In genomic region chr20:63082308-63082938, GRCh38 we compare ENCODE assay signal across 1 cellular context.
TF ChIP-seq lines count a peak whose summit lies in the region.

No MANE protein-coding gene starts in this region.

TF ChIP-seq in HepG2, 621 proteins besides CTCF, POLR2A, EP300 and RAD21 (continued from another document and continues in another):
- TF ChIP-seq, protein P1, sequence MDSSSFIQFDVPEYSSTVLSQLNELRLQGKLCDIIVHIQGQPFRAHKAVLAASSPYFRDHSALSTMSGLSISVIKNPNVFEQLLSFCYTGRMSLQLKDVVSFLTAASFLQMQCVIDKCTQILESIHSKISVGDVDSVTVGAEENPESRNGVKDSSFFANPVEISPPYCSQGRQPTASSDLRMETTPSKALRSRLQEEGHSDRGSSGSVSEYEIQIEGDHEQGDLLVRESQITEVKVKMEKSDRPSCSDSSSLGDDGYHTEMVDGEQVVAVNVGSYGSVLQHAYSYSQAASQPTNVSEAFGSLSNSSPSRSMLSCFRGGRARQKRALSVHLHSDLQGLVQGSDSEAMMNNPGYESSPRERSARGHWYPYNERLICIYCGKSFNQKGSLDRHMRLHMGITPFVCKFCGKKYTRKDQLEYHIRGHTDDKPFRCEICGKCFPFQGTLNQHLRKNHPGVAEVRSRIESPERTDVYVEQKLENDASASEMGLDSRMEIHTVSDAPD (CRISPR knock-in tag; IDR thresholded peaks at IDR 0.05): no peak
- TF ChIP-seq, protein P2, sequence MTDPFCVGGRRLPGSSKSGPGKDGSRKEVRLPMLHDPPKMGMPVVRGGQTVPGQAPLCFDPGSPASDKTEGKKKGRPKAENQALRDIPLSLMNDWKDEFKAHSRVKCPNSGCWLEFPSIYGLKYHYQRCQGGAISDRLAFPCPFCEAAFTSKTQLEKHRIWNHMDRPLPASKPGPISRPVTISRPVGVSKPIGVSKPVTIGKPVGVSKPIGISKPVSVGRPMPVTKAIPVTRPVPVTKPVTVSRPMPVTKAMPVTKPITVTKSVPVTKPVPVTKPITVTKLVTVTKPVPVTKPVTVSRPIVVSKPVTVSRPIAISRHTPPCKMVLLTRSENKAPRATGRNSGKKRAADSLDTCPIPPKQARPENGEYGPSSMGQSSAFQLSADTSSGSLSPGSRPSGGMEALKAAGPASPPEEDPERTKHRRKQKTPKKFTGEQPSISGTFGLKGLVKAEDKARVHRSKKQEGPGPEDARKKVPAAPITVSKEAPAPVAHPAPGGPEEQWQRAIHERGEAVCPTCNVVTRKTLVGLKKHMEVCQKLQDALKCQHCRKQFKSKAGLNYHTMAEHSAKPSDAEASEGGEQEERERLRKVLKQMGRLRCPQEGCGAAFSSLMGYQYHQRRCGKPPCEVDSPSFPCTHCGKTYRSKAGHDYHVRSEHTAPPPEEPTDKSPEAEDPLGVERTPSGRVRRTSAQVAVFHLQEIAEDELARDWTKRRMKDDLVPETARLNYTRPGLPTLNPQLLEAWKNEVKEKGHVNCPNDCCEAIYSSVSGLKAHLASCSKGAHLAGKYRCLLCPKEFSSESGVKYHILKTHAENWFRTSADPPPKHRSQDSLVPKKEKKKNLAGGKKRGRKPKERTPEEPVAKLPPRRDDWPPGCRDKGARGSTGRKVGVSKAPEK (CRISPR knock-in tag; IDR thresholded peaks at IDR 0.05; ENCODE audit: borderline replicate concordance): no peak
- peak; percentile 96 for TF ChIP-seq TEAD2 (CRISPR knock-in tag; IDR thresholded peaks at IDR 0.05)
- no peak for TF ChIP-seq SOX6 (IDR thresholded peaks at IDR 0.05)
- 0 out of 2 replicates have a peak, but pooled peaks have one; percentile 16 for TF ChIP-seq SOX6 (CRISPR knock-in tag; IDR thresholded peaks at IDR 0.05)
- TF ChIP-seq CBFB (CRISPR knock-in tag; IDR thresholded peaks at IDR 0.05): peak; percentile 70; the same call in 1 of the 2 replicates
- peak; percentile 51; the same call in 1 of the 2 replicates for TF ChIP-seq ARID4A (CRISPR knock-in tag; IDR thresholded peaks at IDR 0.05; ENCODE audit: borderline replicate concordance)
- TF ChIP-seq ZBTB38 (CRISPR knock-in tag; IDR thresholded peaks at IDR 0.05): 0 out of 2 replicates have a peak, but pooled peaks have one; percentile 63
- TF ChIP-seq NFE2 (CRISPR knock-in tag; IDR thresholded peaks at IDR 0.05): no peak
- peak; percentile 63; the same call in 1 of the 2 replicates for TF ChIP-seq ZNF275 (CRISPR knock-in tag; IDR thresholded peaks at IDR 0.05; ENCODE audit: borderline replicate concordance)
- TF ChIP-seq ZNF558 (CRISPR knock-in tag; IDR thresholded peaks at IDR 0.05; ENCODE audit: borderline replicate concordance): peak; percentile 84; the same call in 1 of the 2 replicates
- TF ChIP-seq, protein P3, sequence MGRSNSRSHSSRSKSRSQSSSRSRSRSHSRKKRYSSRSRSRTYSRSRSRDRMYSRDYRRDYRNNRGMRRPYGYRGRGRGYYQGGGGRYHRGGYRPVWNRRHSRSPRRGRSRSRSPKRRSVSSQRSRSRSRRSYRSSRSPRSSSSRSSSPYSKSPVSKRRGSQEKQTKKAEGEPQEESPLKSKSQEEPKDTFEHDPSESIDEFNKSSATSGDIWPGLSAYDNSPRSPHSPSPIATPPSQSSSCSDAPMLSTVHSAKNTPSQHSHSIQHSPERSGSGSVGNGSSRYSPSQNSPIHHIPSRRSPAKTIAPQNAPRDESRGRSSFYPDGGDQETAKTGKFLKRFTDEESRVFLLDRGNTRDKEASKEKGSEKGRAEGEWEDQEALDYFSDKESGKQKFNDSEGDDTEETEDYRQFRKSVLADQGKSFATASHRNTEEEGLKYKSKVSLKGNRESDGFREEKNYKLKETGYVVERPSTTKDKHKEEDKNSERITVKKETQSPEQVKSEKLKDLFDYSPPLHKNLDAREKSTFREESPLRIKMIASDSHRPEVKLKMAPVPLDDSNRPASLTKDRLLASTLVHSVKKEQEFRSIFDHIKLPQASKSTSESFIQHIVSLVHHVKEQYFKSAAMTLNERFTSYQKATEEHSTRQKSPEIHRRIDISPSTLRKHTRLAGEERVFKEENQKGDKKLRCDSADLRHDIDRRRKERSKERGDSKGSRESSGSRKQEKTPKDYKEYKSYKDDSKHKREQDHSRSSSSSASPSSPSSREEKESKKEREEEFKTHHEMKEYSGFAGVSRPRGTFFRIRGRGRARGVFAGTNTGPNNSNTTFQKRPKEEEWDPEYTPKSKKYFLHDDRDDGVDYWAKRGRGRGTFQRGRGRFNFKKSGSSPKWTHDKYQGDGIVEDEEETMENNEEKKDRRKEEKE (IDR thresholded peaks at IDR 0.05): no peak
- no peak for TF ChIP-seq MLLT10 (CRISPR knock-in tag; IDR thresholded peaks at IDR 0.05)
- TF ChIP-seq, protein P4, sequence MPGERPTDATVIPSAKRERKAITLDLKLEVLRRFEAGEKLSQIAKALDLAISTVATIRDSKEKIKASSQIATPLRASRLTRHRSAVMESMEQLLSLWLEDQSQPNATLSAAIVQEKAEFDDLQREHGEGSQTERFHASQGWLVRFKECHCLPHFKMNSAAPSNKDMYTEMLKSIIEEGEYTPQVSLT (CRISPR knock-in tag; IDR thresholded peaks at IDR 0.05; ENCODE audit: borderline replicate concordance, low read depth): no peak
- no peak for TF ChIP-seq PAF1 (CRISPR knock-in tag; IDR thresholded peaks at IDR 0.05)
- no peak for TF ChIP-seq DMAP1 (CRISPR knock-in tag; IDR thresholded peaks at IDR 0.05)
- TF ChIP-seq, protein P5, sequence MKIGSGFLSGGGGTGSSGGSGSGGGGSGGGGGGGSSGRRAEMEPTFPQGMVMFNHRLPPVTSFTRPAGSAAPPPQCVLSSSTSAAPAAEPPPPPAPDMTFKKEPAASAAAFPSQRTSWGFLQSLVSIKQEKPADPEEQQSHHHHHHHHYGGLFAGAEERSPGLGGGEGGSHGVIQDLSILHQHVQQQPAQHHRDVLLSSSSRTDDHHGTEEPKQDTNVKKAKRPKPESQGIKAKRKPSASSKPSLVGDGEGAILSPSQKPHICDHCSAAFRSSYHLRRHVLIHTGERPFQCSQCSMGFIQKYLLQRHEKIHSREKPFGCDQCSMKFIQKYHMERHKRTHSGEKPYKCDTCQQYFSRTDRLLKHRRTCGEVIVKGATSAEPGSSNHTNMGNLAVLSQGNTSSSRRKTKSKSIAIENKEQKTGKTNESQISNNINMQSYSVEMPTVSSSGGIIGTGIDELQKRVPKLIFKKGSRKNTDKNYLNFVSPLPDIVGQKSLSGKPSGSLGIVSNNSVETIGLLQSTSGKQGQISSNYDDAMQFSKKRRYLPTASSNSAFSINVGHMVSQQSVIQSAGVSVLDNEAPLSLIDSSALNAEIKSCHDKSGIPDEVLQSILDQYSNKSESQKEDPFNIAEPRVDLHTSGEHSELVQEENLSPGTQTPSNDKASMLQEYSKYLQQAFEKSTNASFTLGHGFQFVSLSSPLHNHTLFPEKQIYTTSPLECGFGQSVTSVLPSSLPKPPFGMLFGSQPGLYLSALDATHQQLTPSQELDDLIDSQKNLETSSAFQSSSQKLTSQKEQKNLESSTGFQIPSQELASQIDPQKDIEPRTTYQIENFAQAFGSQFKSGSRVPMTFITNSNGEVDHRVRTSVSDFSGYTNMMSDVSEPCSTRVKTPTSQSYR (CRISPR knock-in tag; IDR thresholded peaks at IDR 0.05; ENCODE audit: borderline replicate concordance): peak; percentile 86
- TF ChIP-seq E2F1 (CRISPR knock-in tag; IDR thresholded peaks at IDR 0.05): 0 out of 2 replicates have a peak, but pooled peaks have one; percentile 36
- peak; percentile 97 for TF ChIP-seq ERF (CRISPR knock-in tag; IDR thresholded peaks at IDR 0.05)
- TF ChIP-seq HES4 (CRISPR knock-in tag; IDR thresholded peaks at IDR 0.05; ENCODE audit: borderline replicate concordance): peak; percentile 98
- no peak for TF ChIP-seq MED8 (CRISPR knock-in tag; IDR thresholded peaks at IDR 0.05; ENCODE audit: insufficient replicate concordance)
- TF ChIP-seq, protein P6, sequence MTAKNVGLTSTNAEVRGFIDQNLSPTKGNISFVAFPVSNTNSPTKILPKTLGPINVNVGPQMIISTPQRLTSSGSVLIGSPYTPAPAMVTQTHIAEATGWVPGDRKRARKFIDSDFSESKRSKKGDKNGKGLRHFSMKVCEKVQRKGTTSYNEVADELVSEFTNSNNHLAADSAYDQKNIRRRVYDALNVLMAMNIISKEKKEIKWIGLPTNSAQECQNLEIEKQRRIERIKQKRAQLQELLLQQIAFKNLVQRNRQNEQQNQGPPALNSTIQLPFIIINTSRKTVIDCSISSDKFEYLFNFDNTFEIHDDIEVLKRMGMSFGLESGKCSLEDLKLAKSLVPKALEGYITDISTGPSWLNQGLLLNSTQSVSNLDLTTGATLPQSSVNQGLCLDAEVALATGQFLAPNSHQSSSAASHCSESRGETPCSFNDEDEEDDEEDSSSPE (CRISPR knock-in tag; IDR thresholded peaks at IDR 0.05): peak; percentile 68
- TF ChIP-seq ZNF446 (CRISPR knock-in tag; IDR thresholded peaks at IDR 0.05): peak; percentile 97
- TF ChIP-seq MBD4 (IDR thresholded peaks at IDR 0.05; ENCODE audit: borderline replicate concordance, low read length): no peak
- no peak for TF ChIP-seq KAT2B (IDR thresholded peaks at IDR 0.05; ENCODE audit: borderline replicate concordance, low read depth, low read length)
- TF ChIP-seq TFAP4 (IDR thresholded peaks at IDR 0.05; ENCODE audit: borderline replicate concordance, low read depth): no peak
- peak; percentile 86; the same call in 1 of the 2 replicates for TF ChIP-seq ZNF589 (CRISPR knock-in tag; conservative IDR thresholded peaks at IDR 0.05)
- TF ChIP-seq RELA (CRISPR knock-in tag; IDR thresholded peaks at IDR 0.05): 0 out of 2 replicates have a peak, but pooled peaks have one; percentile 82
- TF ChIP-seq MATR3 (CRISPR knock-in tag; IDR thresholded peaks at IDR 0.05): no peak
- peak; percentile 94 for TF ChIP-seq ZNF605 (CRISPR knock-in tag; IDR thresholded peaks at IDR 0.05)
- peak; percentile 74; the same call in 1 of the 2 replicates for TF ChIP-seq KLF15 (CRISPR knock-in tag; IDR thresholded peaks at IDR 0.05; ENCODE audit: borderline replicate concordance)
- no peak for TF ChIP-seq GATA4 (IDR thresholded peaks at IDR 0.05; ENCODE audit: borderline replicate concordance, low read depth)
- TF ChIP-seq, protein P7, sequence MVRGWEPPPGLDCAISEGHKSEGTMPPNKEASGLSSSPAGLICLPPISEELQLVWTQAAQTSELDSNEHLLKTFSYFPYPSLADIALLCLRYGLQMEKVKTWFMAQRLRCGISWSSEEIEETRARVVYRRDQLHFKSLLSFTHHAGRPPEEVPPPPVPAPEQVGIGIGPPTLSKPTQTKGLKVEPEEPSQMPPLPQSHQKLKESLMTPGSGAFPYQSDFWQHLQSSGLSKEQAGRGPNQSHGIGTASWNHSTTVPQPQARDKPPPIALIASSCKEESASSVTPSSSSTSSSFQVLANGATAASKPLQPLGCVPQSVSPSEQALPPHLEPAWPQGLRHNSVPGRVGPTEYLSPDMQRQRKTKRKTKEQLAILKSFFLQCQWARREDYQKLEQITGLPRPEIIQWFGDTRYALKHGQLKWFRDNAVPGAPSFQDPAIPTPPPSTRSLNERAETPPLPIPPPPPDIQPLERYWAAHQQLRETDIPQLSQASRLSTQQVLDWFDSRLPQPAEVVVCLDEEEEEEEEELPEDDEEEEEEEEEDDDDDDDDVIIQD (CRISPR knock-in tag; IDR thresholded peaks at IDR 0.05; ENCODE audit: low read depth): no peak
- TF ChIP-seq, protein P8, sequence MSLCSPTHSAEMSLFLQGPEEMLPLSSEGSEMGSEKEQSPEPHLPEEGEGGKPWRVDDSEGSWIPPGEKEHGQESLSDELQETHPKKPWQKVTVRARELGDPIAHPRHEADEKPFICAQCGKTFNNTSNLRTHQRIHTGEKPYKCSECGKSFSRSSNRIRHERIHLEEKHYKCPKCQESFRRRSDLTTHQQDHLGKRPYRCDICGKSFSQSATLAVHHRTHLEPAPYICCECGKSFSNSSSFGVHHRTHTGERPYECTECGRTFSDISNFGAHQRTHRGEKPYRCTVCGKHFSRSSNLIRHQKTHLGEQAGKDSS (CRISPR knock-in tag; IDR thresholded peaks at IDR 0.05; ENCODE audit: borderline replicate concordance, low read depth): peak; percentile 75; the same call in 1 of the 2 replicates
